ENCODE assay signal across 8 cellular contexts in genomic region chr1:27102707-27103468, GRCh38. TPM values are rescaled to one million over a fixed set of nuclear protein-coding genes. Genes with fewer than 3 reads are reported as not detected.
A peak's percentile ranks its signal among the peaks of the same experiment; 100 is the strongest.
DNase-seq lines count a peak whose midpoint lies in the region; ATAC-seq, FAIRE-seq and TF ChIP-seq lines count a peak whose summit lies in the region.

No MANE protein-coding gene starts in this region.

- H3K27me3 ChIP-seq in endothelial cell of umbilical vein (ENCODE audit: control insufficient read depth in 2 of 2, insufficient read depth in 2 of 2, low read length in 2 of 2), result no peaks in the 10 kb centered on the region
- H3K27me3 ChIP-seq in naive thymus-derived CD4-positive, alpha-beta T cell (ENCODE audit: control insufficient read depth in 2 of 2, insufficient read depth in 2 of 2, low read length in 2 of 2), result no peaks in the 10 kb centered on the region

- no peaks in the 10 kb centered on the region for H3K9me1 ChIP-seq in endothelial cell of umbilical vein (replicated peaks; ENCODE audit: control insufficient read depth, extremely low read depth, insufficient read depth, low read length)

- intact Hi-C loops in endothelial cell of umbilical vein (cut with micrococcal nuclease), result loop anchor here (1.0 to 2.0 kb wide), 3 partner anchors 52 to 181 kb away; partner anchors contain the start of gene SLC9A1
- intact Hi-C loops in naive thymus-derived CD4-positive, alpha-beta T cell (cut with micrococcal nuclease), result loop anchor here (1.0 to 5.0 kb wide), 5 partner anchors 95 to 499 kb away; partner anchors contain the start of gene AHDC1 (in 1 of the 2)

- no peak overlapping the region for H2AFZ ChIP-seq in endothelial cell of umbilical vein (ENCODE audit: low read depth, low read length)

- CTCF ChIA-PET in endothelial cell of umbilical vein (lab: Charles Lee), result interaction anchor here (0.6 to 13.7 kb wide), 23 partner anchors 9 to 294 kb away, joined by 3 to 582 read pairs (median 4); partner anchors contain the start of gene SLC9A1
- CTCF ChIA-PET in naive thymus-derived CD4-positive, alpha-beta T cell (lab: Charles Lee), result interaction anchor here (0.8 to 15.2 kb wide), 20 partner anchors 10 to 471 kb away, joined by 3 to 163 read pairs (median 4); partner anchors contain the start of gene SLC9A1

- no peak overlapping the region for H3K9ac ChIP-seq in endothelial cell of umbilical vein (replicated peaks; ENCODE audit: extremely low read depth, insufficient read depth, low read length)

- dilution Hi-C loops in endothelial cell of umbilical vein (cut with MboI; ENCODE audit: extremely low pct_ligation_motif_present, low sequenced_read_pairs), result no loop called here

- POLR2A ChIA-PET in endothelial cell of umbilical vein (lab: Charles Lee), result interaction anchor here (0.5 to 0.7 kb wide), 2 partner anchors 52 to 57 kb away, joined by 3 to 4 read pairs; partner anchors contain the start of gene SLC9A1
- POLR2A ChIA-PET in naive thymus-derived CD4-positive, alpha-beta T cell (lab: Charles Lee), result interaction anchor here (0.6 kb wide), 1 partner anchor 52 kb away, joined by 4 read pairs; the partner anchor contains the start of gene SLC9A1

- peak; percentile 75 for ATAC-seq in naive thymus-derived CD4-positive, alpha-beta T cell
- ATAC-seq in stimulated activated memory B cell treated with anti-CD40 and anti-IgM and Interleukin-4, amounts not matched to agents 10 μg/mL and 1 μg/mL and 100 μg/mL, for 72 hours, result peak; percentile 47
- no peak for ATAC-seq in GM18867 (IDR thresholded peaks at IDR 0.05; ENCODE audit: unreplicated experiment)

- peaks cover 0 to 2% (median 0%) of the 10 kb centered on the region in 11 donors for H3K9me3 Mint-ChIP-seq in naive thymus-derived CD4-positive, alpha-beta T cell
- H3K9me3 Mint-ChIP-seq in stimulated activated memory B cell treated with anti-CD40 and anti-IgM and Interleukin-4, amounts not matched to agents 10 μg/mL and 1 μg/mL and 100 μg/mL, for 72 hours, result no peaks in the 10 kb centered on the region

- no peaks in the 10 kb centered on the region for H3K27me3 Mint-ChIP-seq in naive thymus-derived CD4-positive, alpha-beta T cell
- no peaks in the 10 kb centered on the region for H3K27me3 Mint-ChIP-seq in stimulated activated memory B cell treated with anti-CD40 and anti-IgM and Interleukin-4, amounts not matched to agents 10 μg/mL and 1 μg/mL and 100 μg/mL, for 72 hours

- BruUV-seq in endothelial cell of umbilical vein (replicated peaks; lab: Mats Ljungman, UMichigan), result no TSS peak

- peak; percentile 93 to 98 for TF ChIP-seq CTCF in endothelial cell of umbilical vein (IDR thresholded peaks at IDR 0.05; ENCODE audit: extremely low read depth in 1 of 2, insufficient read depth in 1 of 2, low read depth in 1 of 2, low read length in 2 of 2)

- no peak for TF ChIP-seq POLR2A in endothelial cell of umbilical vein (IDR thresholded peaks at IDR 0.05; ENCODE audit: low read depth, low read length)

- H3K9me3 ChIP-seq in endothelial cell of umbilical vein (replicated peaks; ENCODE audit: control insufficient read depth, insufficient read depth, low read length), result no peaks in the 10 kb centered on the region
- no peaks in the 10 kb centered on the region for H3K9me3 ChIP-seq in naive thymus-derived CD4-positive, alpha-beta T cell (ENCODE audit: control insufficient read depth in 2 of 3, low read length in 3 of 3)

- DNase-seq in AG20443 (ENCODE audit: low spot score), result peak; percentile 85
- DNase-seq in GM19239 (ENCODE audit: insufficient read length, low spot score), result peak; percentile 85
- DNase-seq in NCI-H82 treated with DMSO at 0.1 percent for 48 hours (lab: John Stamatoyannopoulos, UW; ENCODE audit: unreplicated experiment), result peak; percentile 64
- peak; percentile 20 for DNase-seq in activated CD8-positive, alpha-beta memory T cell treated with anti-CD3 and anti-CD28 coated beads, Interleukin-2, amount 50 U/mL, for 1 hour (ENCODE audit: extremely low read depth)
- DNase-seq in endothelial cell of umbilical vein (ENCODE audit: low read depth, low spot score), result peak; percentile 60
- peak; percentile 54 to 87 (median 76) for DNase-seq in naive thymus-derived CD4-positive, alpha-beta T cell

- peak; percentile 91 for FAIRE-seq in GM19239 (lab: Jason Lieb, UNC)
- peak; percentile 78 for FAIRE-seq in endothelial cell of umbilical vein (lab: Jason Lieb, UNC)

- peaks cover 0 to 9% (median 0%) of the 10 kb centered on the region in 5 donors for H3K36me3 Mint-ChIP-seq in naive thymus-derived CD4-positive, alpha-beta T cell
- H3K36me3 Mint-ChIP-seq in stimulated activated memory B cell treated with anti-CD40 and anti-IgM and Interleukin-4, amounts not matched to agents 10 μg/mL and 1 μg/mL and 100 μg/mL, for 72 hours, result peaks cover 19% of the 10 kb centered on the region

- no peaks in the 10 kb centered on the region for H3K4me1 ChIP-seq in endothelial cell of umbilical vein (ENCODE audit: control insufficient read depth, extremely low read depth, insufficient read depth, low read length)
- no peaks in the 10 kb centered on the region for H3K4me1 ChIP-seq in naive thymus-derived CD4-positive, alpha-beta T cell (ENCODE audit: control insufficient read depth in 2 of 2, insufficient read depth in 2 of 2, low read length in 2 of 2)

- no peak overlapping the region for H3K27ac ChIP-seq in endothelial cell of umbilical vein (ENCODE audit: insufficient read depth, low read depth, low read length)
- no peak overlapping the region for H3K27ac ChIP-seq in naive thymus-derived CD4-positive, alpha-beta T cell (ENCODE audit: low read depth, low read length)

- no peak overlapping the region for H3K4me3 Mint-ChIP-seq in naive thymus-derived CD4-positive, alpha-beta T cell
- H3K4me3 Mint-ChIP-seq in stimulated activated memory B cell treated with anti-CD40 and anti-IgM and Interleukin-4, amounts not matched to agents 10 μg/mL and 1 μg/mL and 100 μg/mL, for 72 hours, result no peak overlapping the region

- no peak overlapping the region for H3K4me2 ChIP-seq in endothelial cell of umbilical vein (ENCODE audit: insufficient read depth, low read length)

- peak overlapping the region in 2 of 9 donors; percentile 45 to 57 for H3K27ac Mint-ChIP-seq in naive thymus-derived CD4-positive, alpha-beta T cell
- peak overlapping the region; percentile 34 for H3K27ac Mint-ChIP-seq in stimulated activated memory B cell treated with anti-CD40 and anti-IgM and Interleukin-4, amounts not matched to agents 10 μg/mL and 1 μg/mL and 100 μg/mL, for 72 hours

- H3K79me2 ChIP-seq in endothelial cell of umbilical vein (ENCODE audit: control insufficient read depth, insufficient read depth, low read length), result no peaks in the 10 kb centered on the region

- H3K36me3 ChIP-seq in endothelial cell of umbilical vein (ENCODE audit: control insufficient read depth in 2 of 2, extremely low read depth in 1 of 2, insufficient read depth in 2 of 2, low read length in 2 of 2), result peaks cover 0 to 12% of the 10 kb centered on the region in 2 experiments
- H3K36me3 ChIP-seq in naive thymus-derived CD4-positive, alpha-beta T cell (ENCODE audit: control insufficient read depth in 2 of 3, insufficient read depth in 3 of 3, low read length in 3 of 3), result peaks cover 0 to 53% (median 0%) of the 10 kb centered on the region in 3 experiments

- peaks cover 0 to 21% (median 3%) of the 10 kb centered on the region in 7 donors for H3K4me1 Mint-ChIP-seq in naive thymus-derived CD4-positive, alpha-beta T cell
- peaks cover 65% of the 10 kb centered on the region for H3K4me1 Mint-ChIP-seq in stimulated activated memory B cell treated with anti-CD40 and anti-IgM and Interleukin-4, amounts not matched to agents 10 μg/mL and 1 μg/mL and 100 μg/mL, for 72 hours

- H3K4me3 ChIP-seq in endothelial cell of umbilical vein (replicated peaks in 1 of 3; ENCODE audit: insufficient read depth in 1 of 3, low read depth in 1 of 3, low read length in 3 of 3), result no peak overlapping the region
- no peak overlapping the region for H3K4me3 ChIP-seq in naive thymus-derived CD4-positive, alpha-beta T cell (ENCODE audit: low read length)

- H4K20me1 ChIP-seq in endothelial cell of umbilical vein (replicated peaks; ENCODE audit: control insufficient read depth, extremely low read depth, insufficient read depth, low read length), result no peaks in the 10 kb centered on the region

TF ChIP-seq in endothelial cell of umbilical vein, 7 proteins besides CTCF, POLR2A, EP300 and RAD21:
- TF ChIP-seq POLR2AphosphoS5 (IDR thresholded peaks at IDR 0.05; ENCODE audit: insufficient read depth, low read depth, low read length), result peak; percentile 31
- no peak for TF ChIP-seq GATA2 (IDR thresholded peaks at IDR 0.05; ENCODE audit: insufficient read depth, insufficient read length, low read depth, low read length)
TF ChIP-seq in endothelial cell of umbilical vein: peak in this region for 1.

RNA-seq across cellular contexts. Expression of gene SLC9A1, which starts 52.0 kb away (rescaled TPM):
- total RNA-seq in endothelial cell of umbilical vein, result 59.2 and 60.5 TPM in 2 replicates
- 22.8 and 23.7 TPM in 2 replicates for polyA plus RNA-seq in endothelial cell of umbilical vein
- polyA plus RNA-seq in endothelial cell of umbilical vein (2011; cell fraction: cytosol; rRNA removed), result 20.5 and 24.6 TPM in 2 replicates
- polyA plus RNA-seq in endothelial cell of umbilical vein (2011; cell fraction: nucleus; rRNA removed), result 33.0 and 33.3 TPM in 2 replicates
- polyA plus RNA-seq in endothelial cell of umbilical vein (2012), result 46.0 and 50.4 TPM in 2 replicates
- polyA minus RNA-seq in endothelial cell of umbilical vein, result 27.2 and 29.7 TPM in 2 replicates
- polyA minus RNA-seq in endothelial cell of umbilical vein (2011; cell fraction: cytosol; rRNA and poly(A)+ RNA removed), result 5.7 TPM
- 16.3 and 24.0 TPM in 2 replicates for polyA minus RNA-seq in endothelial cell of umbilical vein (2011; cell fraction: nucleus; rRNA and poly(A)+ RNA removed)
- 10 to 100 TPM; 13.2 to 25.7 (median 21.1) TPM for total RNA-seq in naive thymus-derived CD4-positive, alpha-beta T cell
- 10 to 100 TPM in 1 of 2 donors, 1 to 10 TPM in 1; 7.1 to 18.2 TPM for polyA plus RNA-seq in naive thymus-derived CD4-positive, alpha-beta T cell

Comparison
In these comparisons a context has a peak if more than half of its experiments do, and no peak if none do; other contexts are left out.
1. DNase-seq: peak in every context shown above with its lines; median percentile 85 in AG20443; 85 in GM19239; 76 in naive thymus-derived CD4-positive, alpha-beta T cell; 64 in NCI-H82 treated with DMSO at 0.1 percent for 48 hours; 60 in endothelial cell of umbilical vein; 20 in activated CD8-positive, alpha-beta memory T cell treated with anti-CD3 and anti-CD28 coated beads, Interleukin-2, amount 50 U/mL, for 1 hour.